Comparison of ENCODE assay signal across 25 cellular contexts in genomic region chr13:81658598-81659370, GRCh38.
"Had no signal": no experiment of that assay in that cellular context is flagged by ENCODE, and none has a peak within 500 bp of the region (broad histone marks: within the 10 kb centered on the region; RNA-seq: fewer than 3 reads in every experiment).

No MANE protein-coding gene starts in this region.

- H3K79me2 ChIP-seq: hepatocyte had no signal

- H3K27me3 ChIP-seq: brain microvascular endothelial cell, dorsolateral prefrontal cortex, gastroesophageal sphincter, hepatocyte, left lung, spleen, suprapubic skin, tibial artery had no signal

- H3K9me3 ChIP-seq: mucosa of descending colon, suprapubic skin, tibial artery had no signal

- H3K4me1 ChIP-seq: gastroesophageal sphincter, left lung, spleen, suprapubic skin, tibial artery had no signal

- ATAC-seq: activated CD8-positive, alpha-beta T cell treated with anti-CD3 and anti-CD28 coated beads for 36 hours; activated T-cell treated with anti-CD3 and anti-CD28 coated beads, Interleukin-2, amount 50 U/mL, for 4 hours; activated T-helper 17 cell treated with anti-CD3 and anti-CD28 coated beads, Interleukin-2, amount 50 U/mL, for 72 hours; effector memory CD8-positive, alpha-beta T cell; gastroesophageal sphincter; left lung; mucosa of descending colon; natural killer cell treated with Interleukin-12 subunit alpha and Interleukin-12 subunit beta and Interleukin-15 and Interleukin-18, amount 100 ng/mL, for 72 hours; right cardiac atrium had no signal

- H3K4me1 Mint-ChIP-seq: activated B cell treated with CpG ODN at 0.5 μM for 24 hours; activated T-helper 17 cell treated with anti-CD3 and anti-CD28 coated beads, Interleukin-2, amount 50 U/mL, for 72 hours had no signal

- H3K27me3 Mint-ChIP-seq: activated B cell treated with CpG ODN at 0.5 μM for 24 hours; activated CD8-positive, alpha-beta T cell treated with anti-CD3 and anti-CD28 coated beads for 36 hours; activated T-helper 17 cell treated with anti-CD3 and anti-CD28 coated beads, Interleukin-2, amount 50 U/mL, for 72 hours; effector memory CD8-positive, alpha-beta T cell; natural killer cell treated with Interleukin-12 subunit alpha and Interleukin-12 subunit beta and Interleukin-15 and Interleukin-18, amount 100 ng/mL, for 72 hours had no signal

- H3K4me2 ChIP-seq: hepatocyte had no signal

- H3K4me3 Mint-ChIP-seq: activated B cell treated with CpG ODN at 0.5 μM for 24 hours; activated CD8-positive, alpha-beta T cell treated with anti-CD3 and anti-CD28 coated beads for 36 hours; activated T-cell treated with anti-CD3 and anti-CD28 coated beads, Interleukin-2, amount 50 U/mL, for 4 hours; activated T-helper 17 cell treated with anti-CD3 and anti-CD28 coated beads, Interleukin-2, amount 50 U/mL, for 72 hours; effector memory CD8-positive, alpha-beta T cell; natural killer cell treated with Interleukin-12 subunit alpha and Interleukin-12 subunit beta and Interleukin-15 and Interleukin-18, amount 100 ng/mL, for 72 hours had no signal

- H3K27ac ChIP-seq: brain microvascular endothelial cell, coronary artery, dorsolateral prefrontal cortex, gastroesophageal sphincter, hepatocyte, left lung, spleen, suprapubic skin, tibial artery had no signal

- H3K36me3 ChIP-seq: brain microvascular endothelial cell, gastroesophageal sphincter, left lung, spleen, suprapubic skin, tibial artery had no signal

- H3K4me3 ChIP-seq: coronary artery, dorsolateral prefrontal cortex, gastroesophageal sphincter, hepatocyte, left lung, lung, mucosa of descending colon, spleen, suprapubic skin, tibial artery had no signal

- H3K27ac Mint-ChIP-seq: activated B cell treated with CpG ODN at 0.5 μM for 24 hours; activated CD8-positive, alpha-beta T cell treated with anti-CD3 and anti-CD28 coated beads for 36 hours; activated T-helper 17 cell treated with anti-CD3 and anti-CD28 coated beads, Interleukin-2, amount 50 U/mL, for 72 hours; effector memory CD8-positive, alpha-beta T cell; natural killer cell treated with Interleukin-12 subunit alpha and Interleukin-12 subunit beta and Interleukin-15 and Interleukin-18, amount 100 ng/mL, for 72 hours had no signal

- DNase-seq: activated B cell treated with CpG ODN at 0.5 μM for 24 hours; activated CD4-positive, alpha-beta T cell treated with anti-CD3 and anti-CD28 coated beads, Interleukin-2, amount 50 U/mL, for 1 hour; activated CD8-positive, alpha-beta T cell treated with anti-CD3 and anti-CD28 coated beads for 36 hours; activated gamma-delta T cell treated with Interleukin-2 at 50 U/mL for 16 hours; activated naive CD4-positive, alpha-beta T cell treated with anti-CD3 and anti-CD28 coated beads, Interleukin-2, amount 50 U/mL, for 16 hours; activated T-cell treated with anti-CD3 and anti-CD28 coated beads, Interleukin-2, amount 50 U/mL, for 4 hours; amniotic stem cell; brain microvascular endothelial cell; dorsolateral prefrontal cortex; effector memory CD8-positive, alpha-beta T cell; erythroblast; left lung; mucosa of descending colon; posterior cingulate gyrus; right cardiac atrium; spleen; stimulated activated naive CD4-positive, alpha-beta T cell; tibial artery had no signal

- H2AFZ ChIP-seq: hepatocyte had no signal

- H3K9me3 Mint-ChIP-seq: activated B cell treated with CpG ODN at 0.5 μM for 24 hours had no signal
